Comparison of ENCODE assay signal across 12 cellular contexts in the genomic region with DNA sequence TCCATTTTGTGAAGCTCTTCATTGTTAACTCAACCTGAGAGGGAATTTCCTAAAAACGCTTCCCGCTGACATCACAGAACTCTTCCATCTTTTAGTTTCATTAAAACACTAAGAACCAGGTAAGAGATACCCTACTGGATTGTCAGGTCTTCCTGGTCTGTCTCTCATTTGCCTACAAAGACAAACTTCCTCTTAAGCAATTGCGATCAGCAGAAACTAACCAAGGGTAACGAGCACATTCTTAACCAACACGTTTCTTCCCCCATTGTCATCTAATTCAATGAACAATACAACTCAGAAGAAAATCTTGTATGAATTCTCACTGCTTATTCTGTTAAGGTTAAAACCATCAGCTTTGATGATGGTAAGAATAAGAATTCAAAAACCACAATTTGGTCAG. TPM values are rescaled to one million over a fixed set of nuclear protein-coding genes. Genes with fewer than 3 reads are reported as not detected.
DNase-seq lines count a peak whose midpoint lies in the region; ATAC-seq, FAIRE-seq and TF ChIP-seq lines count a peak whose summit lies in the region.
"Had no signal": no experiment of that assay in that cellular context is flagged by ENCODE, and none has a peak within 500 bp of the region (broad histone marks: within the 10 kb centered on the region; RNA-seq: fewer than 3 reads in every experiment).

No MANE protein-coding gene starts in this region.

- no peak overlapping the region for H2AK5ac ChIP-seq in IMR-90 (ENCODE audit: low read depth, low read length)

- DNase-seq in GM12891 (ENCODE audit: insufficient read length, low spot score) (no peak), IMR-90 (no peak), endothelial cell (ENCODE audit: low spot score) (no peak), HFFc6 (no peak), inferior parietal cortex (ENCODE audit: extremely low spot score) (no peak), NCI-H1436 (lab: John Stamatoyannopoulos, UW) (no peak), dorsolateral prefrontal cortex (no peak)
- DNase-seq: activated CD4-positive, alpha-beta T cell treated with anti-CD3 and anti-CD28 coated beads, Interleukin-2, amount 10 ng/mL, durations not matched to agents 7 days and 5 days; COR-L47; foreskin melanocyte; thyroid gland had no signal

- H3K4me2 ChIP-seq in IMR-90 (ENCODE audit: low read depth, low read length): no peak overlapping the region

- H3K79me1 ChIP-seq in IMR-90 (ENCODE audit: low read depth in 1 of 2, low read length in 2 of 2): peaks cover 13 to 73% of the 10 kb centered on the region in 2 experiments; a peak in 3 of 4 replicates

- no peaks in the 10 kb centered on the region for H3K9me3 ChIP-seq in IMR-90 (ENCODE audit: control insufficient read depth, insufficient read depth, low read length)
- H3K9me3 ChIP-seq: thyroid gland had no signal

- H4K91ac ChIP-seq in IMR-90 (ENCODE audit: insufficient read depth, low read depth, low read length): no peak overlapping the region

- no peak overlapping the region for H2BK120ac ChIP-seq in IMR-90 (ENCODE audit: low read depth, low read length)

- no peaks in the 10 kb centered on the region for H3K27me3 ChIP-seq in IMR-90 (ENCODE audit: control insufficient read depth, insufficient read depth, low read length)
- no peaks in the 10 kb centered on the region for H3K27me3 ChIP-seq in dorsolateral prefrontal cortex
- H3K27me3 ChIP-seq: thyroid gland had no signal

- peaks cover 3% of the 10 kb centered on the region for H3K36me3 Mint-ChIP-seq in endothelial cell (ENCODE audit: low read depth, unreplicated experiment)
- H3K36me3 Mint-ChIP-seq in HFFc6 (ENCODE audit: low read depth): peaks cover 12% of the 10 kb centered on the region; the same call in 1 of the 2 replicates

- H2AFZ ChIP-seq in IMR-90 (replicated peaks; ENCODE audit: low read length, poor library complexity): no peak overlapping the region

- H3K9ac ChIP-seq in IMR-90 (ENCODE audit: low read depth, low read length): no peak overlapping the region

- BruUV-seq in IMR-90 (replicated peaks; lab: Mats Ljungman, UMichigan): no TSS peak

- no peak overlapping the region for H2BK20ac ChIP-seq in IMR-90 (ENCODE audit: low read depth, low read length)

- H3K4me3 ChIP-seq in IMR-90 (ENCODE audit: insufficient read depth, low read depth, low read length) (no peak overlapping the region), dorsolateral prefrontal cortex (no peak overlapping the region)
- H3K4me3 ChIP-seq: thyroid gland had no signal

- no peak for TF ChIP-seq POLR2A in GM12891 (IDR thresholded peaks at IDR 0.05; ENCODE audit: low read depth, low read length)
- no peak for TF ChIP-seq POLR2A in IMR-90 (IDR thresholded peaks at IDR 0.05; ENCODE audit: low read depth, low read length)

- peaks cover 17% of the 10 kb centered on the region for H3K9me1 ChIP-seq in IMR-90 (ENCODE audit: insufficient read depth, low read length)

- H3K36me3 ChIP-seq in IMR-90 (ENCODE audit: control insufficient read depth, insufficient read depth, low read length): no peaks in the 10 kb centered on the region; the same call in 1 of the 2 replicates
- H3K36me3 ChIP-seq: thyroid gland had no signal

- no peak overlapping the region for H3K56ac ChIP-seq in IMR-90 (ENCODE audit: extremely low read depth, insufficient read depth, low read length)

- peaks cover 53% of the 10 kb centered on the region for H3K4me1 Mint-ChIP-seq in endothelial cell (ENCODE audit: unreplicated experiment)
- H3K4me1 Mint-ChIP-seq in HFFc6 (ENCODE audit: low read depth): peaks cover 71% of the 10 kb centered on the region

- no peak for TF ChIP-seq CTCF in IMR-90 (conservative IDR thresholded peaks at IDR 0.05; ENCODE audit: low read depth, low read length)
- TF ChIP-seq CTCF in endothelial cell (IDR thresholded peaks at IDR 0.05; ENCODE audit: unreplicated experiment): no peak
- TF ChIP-seq CTCF in HFFc6 (IDR thresholded peaks at IDR 0.05): no peak
- TF ChIP-seq CTCF in dorsolateral prefrontal cortex (IDR thresholded peaks at IDR 0.05 in 54 of 56, conservative IDR thresholded peaks at IDR 0.05 in 2 of 56; ENCODE audit: low read depth in 1 of 56, partially characterized antibody in 56 of 56): no peak

- H3K27ac Mint-ChIP-seq in endothelial cell (ENCODE audit: unreplicated experiment): peak overlapping the region; percentile 44
- no peak overlapping the region for H3K27ac Mint-ChIP-seq in HFFc6
- H3K27ac Mint-ChIP-seq: activated CD4-positive, alpha-beta T cell treated with anti-CD3 and anti-CD28 coated beads, Interleukin-2, amount 10 ng/mL, durations not matched to agents 7 days and 5 days had no signal

- H3K9me3 Mint-ChIP-seq in endothelial cell (ENCODE audit: unreplicated experiment) (no peaks in the 10 kb centered on the region), HFFc6 (no peaks in the 10 kb centered on the region)
- H3K9me3 Mint-ChIP-seq: activated CD4-positive, alpha-beta T cell treated with anti-CD3 and anti-CD28 coated beads, Interleukin-2, amount 10 ng/mL, durations not matched to agents 7 days and 5 days had no signal

- H4K8ac ChIP-seq in IMR-90 (ENCODE audit: low read depth in 2 of 2, low read length in 2 of 2): no peak overlapping the region

- H3K4me1 ChIP-seq in IMR-90 (ENCODE audit: control insufficient read depth, insufficient read depth, low read length): peaks cover 8% of the 10 kb centered on the region

- H2BK15ac ChIP-seq in IMR-90 (ENCODE audit: low read depth, low read length): no peak overlapping the region

- no peak overlapping the region for H3K4ac ChIP-seq in IMR-90 (ENCODE audit: low read depth, low read length)

- no peak overlapping the region for H3K23ac ChIP-seq in IMR-90 (ENCODE audit: low read depth, low read length)

- dilution Hi-C loops in IMR-90 (cut with HindIII; ENCODE audit: low sequenced_read_pairs, unreplicated experiment): no loop called here

- ATAC-seq in GM21619 (IDR thresholded peaks at IDR 0.05; ENCODE audit: unreplicated experiment) (peak; percentile 44), IMR-90 (ENCODE audit: low read depth) (no peak)

- H3K27me3 Mint-ChIP-seq in endothelial cell (ENCODE audit: unreplicated experiment) (peaks cover 4% of the 10 kb centered on the region), HFFc6 (ENCODE audit: insufficient read depth) (no peaks in the 10 kb centered on the region)
- H3K27me3 Mint-ChIP-seq: activated CD4-positive, alpha-beta T cell treated with anti-CD3 and anti-CD28 coated beads, Interleukin-2, amount 10 ng/mL, durations not matched to agents 7 days and 5 days had no signal

- H3K4me3 Mint-ChIP-seq in endothelial cell (ENCODE audit: unreplicated experiment): no peak overlapping the region
- no peak overlapping the region for H3K4me3 Mint-ChIP-seq in HFFc6
- H3K4me3 Mint-ChIP-seq: activated CD4-positive, alpha-beta T cell treated with anti-CD3 and anti-CD28 coated beads, Interleukin-2, amount 10 ng/mL, durations not matched to agents 7 days and 5 days had no signal

- H4K20me1 ChIP-seq in IMR-90 (ENCODE audit: insufficient read depth, low read length): peaks cover 89% of the 10 kb centered on the region

- peak; percentile 81 for FAIRE-seq in GM12891 (lab: Jason Lieb, UNC)

- no peak for TF ChIP-seq RAD21 in IMR-90 (IDR thresholded peaks at IDR 0.05; ENCODE audit: low read length)

- H4K5ac ChIP-seq in IMR-90 (ENCODE audit: low read depth, low read length): no peak overlapping the region

- H3K27ac ChIP-seq in IMR-90 (ENCODE audit: insufficient read depth, low read length) (no peak overlapping the region), dorsolateral prefrontal cortex (no peak overlapping the region)

- WGBS in IMR-90 (ENCODE audit: extremely low coverage in 2 of 2, insufficient read length in 1 of 2), 2 experiments: 80% methylated on average over 1 of the region's 5 CpGs; no CpG with 5 or more reads in 1 of the 2 experiments

- POLR2A ChIA-PET in IMR-90 (lab: Charles Lee; ENCODE audit: unreplicated experiment): no interaction called here

- no peak overlapping the region for H3K18ac ChIP-seq in IMR-90 (ENCODE audit: low read depth, low read length)

- H2AK9ac ChIP-seq in IMR-90 (replicated peaks; ENCODE audit: low read depth, low read length, poor library complexity): no peak overlapping the region

- in situ Hi-C loops in IMR-90 (cut with MboI; ENCODE audit: low sequenced_read_pairs): no loop called here

- intact Hi-C loops in IMR-90 (cut with micrococcal nuclease): loop anchor here (5.0 kb wide), 1 partner anchor 43 kb away; no protein-coding TSS in a partner anchor
- intact Hi-C loops in dorsolateral prefrontal cortex (cut with DNase I): no loop called here

- H2BK5ac ChIP-seq in IMR-90 (ENCODE audit: low read depth, low read length, poor library complexity, severe bottlenecking): no peak overlapping the region

- H3K14ac ChIP-seq in IMR-90 (replicated peaks; ENCODE audit: low read depth, low read length): 0 out of 2 replicates have a peak overlapping the region, but pooled peaks have one; percentile 35

- CTCF ChIA-PET in IMR-90 (lab: Yijun Ruan, JAX): interaction anchor here (1.0 kb wide), 1 partner anchor 88 kb away, joined by 3 read pairs; no protein-coding TSS in a partner anchor

TF ChIP-seq in GM12891, 5 proteins besides CTCF, POLR2A, EP300 and RAD21:
- TF ChIP-seq SPI1 (IDR thresholded peaks at IDR 0.05; ENCODE audit: low read depth, low read length) (no peak), PAX5 (IDR thresholded peaks at IDR 0.05; ENCODE audit: insufficient read depth, low read length, severe bottlenecking) (no peak), TAF1 (IDR thresholded peaks at IDR 0.05; ENCODE audit: low read depth, low read length) (no peak), POLR2AphosphoS5 (IDR thresholded peaks at IDR 0.05; ENCODE audit: low read depth, low read length) (no peak), POU2F2 (IDR thresholded peaks at IDR 0.05; ENCODE audit: low read depth, low read length) (no peak)

TF ChIP-seq in IMR-90, 13 proteins besides CTCF, POLR2A, EP300 and RAD21 (continues in another document):
- TF ChIP-seq RFX5 (IDR thresholded peaks at IDR 0.05; ENCODE audit: low read depth, low read length): no peak
- TF ChIP-seq, protein P1, sequence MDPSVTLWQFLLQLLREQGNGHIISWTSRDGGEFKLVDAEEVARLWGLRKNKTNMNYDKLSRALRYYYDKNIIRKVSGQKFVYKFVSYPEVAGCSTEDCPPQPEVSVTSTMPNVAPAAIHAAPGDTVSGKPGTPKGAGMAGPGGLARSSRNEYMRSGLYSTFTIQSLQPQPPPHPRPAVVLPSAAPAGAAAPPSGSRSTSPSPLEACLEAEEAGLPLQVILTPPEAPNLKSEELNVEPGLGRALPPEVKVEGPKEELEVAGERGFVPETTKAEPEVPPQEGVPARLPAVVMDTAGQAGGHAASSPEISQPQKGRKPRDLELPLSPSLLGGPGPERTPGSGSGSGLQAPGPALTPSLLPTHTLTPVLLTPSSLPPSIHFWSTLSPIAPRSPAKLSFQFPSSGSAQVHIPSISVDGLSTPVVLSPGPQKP (IDR thresholded peaks at IDR 0.05; ENCODE audit: borderline replicate concordance, low read depth, low read length): no peak

RNA-seq across cellular contexts. Expression of a gene that starts 6.6 kb away (rescaled TPM):
- polyA plus RNA-seq in GM12891 (2012; ENCODE audit: low read depth, missing spikeins): 17.4 TPM
- total RNA-seq in IMR-90 (2012; rRNA removed) (97.1 and 100 TPM in 2 replicates), endothelial cell (ENCODE audit: unreplicated experiment) (62.0 TPM), dorsolateral prefrontal cortex (100 to 1,000 TPM in 107 of 120 experiments, 10 to 100 TPM in 13; 88.4 to 136 (median 113) TPM)
- 29.1 and 34.3 TPM in 2 replicates for polyA plus RNA-seq in IMR-90 (2012; rRNA removed)
- 14.9 and 17.1 TPM in 2 replicates for polyA plus RNA-seq in IMR-90 (2012; cell fraction: cytosol; rRNA removed)
- polyA plus RNA-seq in IMR-90 (2012; cell fraction: nucleus; rRNA removed; ENCODE audit: low replicate concordance): 10.5 and 28.9 TPM in 2 replicates
- total RNA-seq in HFFc6 (2021; fragmentation: NEBNext Ultra II Directional; extraction: Animal tissue kit (Norgen Biotek cat#: 25700)): 10 to 100 TPM; 54.5 to 60.5 (median 58.5) TPM
